In the genomic region with DNA sequence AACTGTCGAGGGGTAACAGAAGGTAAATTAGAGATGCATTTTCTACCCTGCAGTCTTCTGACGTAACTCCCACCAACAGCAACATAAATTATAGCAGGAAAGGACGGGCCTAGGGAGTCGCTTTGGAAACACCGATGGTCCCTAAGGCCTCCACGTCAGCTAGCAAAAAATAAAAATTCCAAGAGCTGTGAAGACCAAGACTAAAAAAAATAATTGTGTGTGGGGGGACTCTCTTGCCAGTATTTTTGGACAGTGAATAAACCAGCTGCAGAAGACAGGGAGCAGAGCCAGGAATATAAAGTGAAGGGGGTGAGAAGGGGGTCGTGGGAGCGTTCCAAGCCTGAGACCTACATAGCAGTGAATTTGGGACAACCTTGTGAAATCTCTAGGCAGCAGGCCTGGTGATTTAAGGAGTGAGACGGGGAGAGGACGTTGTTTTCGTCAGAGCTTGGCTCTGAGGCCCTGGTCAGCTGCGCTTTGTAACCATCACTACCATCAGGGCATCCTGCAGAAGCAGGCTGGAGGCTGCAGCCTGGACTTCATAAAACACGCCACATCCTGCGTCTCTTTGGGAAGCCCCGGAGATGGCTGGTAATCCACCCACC, we compare ENCODE assay signal across 1 cellular context.
TF ChIP-seq lines count a peak whose summit lies in the region.

No MANE protein-coding gene starts in this region.

TF ChIP-seq in H1, 55 proteins besides CTCF, POLR2A, EP300 and RAD21:
- TF ChIP-seq, protein P1, sequence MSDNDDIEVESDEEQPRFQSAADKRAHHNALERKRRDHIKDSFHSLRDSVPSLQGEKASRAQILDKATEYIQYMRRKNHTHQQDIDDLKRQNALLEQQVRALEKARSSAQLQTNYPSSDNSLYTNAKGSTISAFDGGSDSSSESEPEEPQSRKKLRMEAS (IDR thresholded peaks at IDR 0.05) = no peak
- TF ChIP-seq RXRA (IDR thresholded peaks at IDR 0.05; ENCODE audit: insufficient read depth, low read depth, low read length) (no peak), GTF2F1 (IDR thresholded peaks at IDR 0.05; ENCODE audit: borderline replicate concordance, low read depth, low read length) (no peak), NRF1 (IDR thresholded peaks at IDR 0.05; ENCODE audit: low read depth, low read length) (no peak), TCF12 (IDR thresholded peaks at IDR 0.05; ENCODE audit: low read depth, low read length) (no peak), BCL11A (IDR thresholded peaks at IDR 0.05; ENCODE audit: low read depth in 2 of 2, low read length in 2 of 2) (no peak), CTBP2 (IDR thresholded peaks at IDR 0.05; ENCODE audit: borderline replicate concordance, insufficient read depth, insufficient read length, low read length) (no peak), PHF8 (conservative IDR thresholded peaks at IDR 0.05; ENCODE audit: low read depth, low read length) (no peak), ZNF274 (IDR thresholded peaks at IDR 0.05; ENCODE audit: borderline replicate concordance, extremely low read depth, low read length) (no peak), MAFK (IDR thresholded peaks at IDR 0.05; ENCODE audit: low read depth, low read length) (no peak), SAP30 (IDR thresholded peaks at IDR 0.05; ENCODE audit: insufficient read depth, insufficient replicate concordance, low read length) (no peak), CEBPB (IDR thresholded peaks at IDR 0.05; ENCODE audit: low read depth, low read length) (no peak), POU5F1 (IDR thresholded peaks at IDR 0.05; ENCODE audit: low read depth, low read length) (no peak), SIX5 (IDR thresholded peaks at IDR 0.05; ENCODE audit: low read depth, low read length) (no peak), KDM1A (IDR thresholded peaks at IDR 0.05; ENCODE audit: borderline replicate concordance, low read length) (no peak), CREB1 (IDR thresholded peaks at IDR 0.05) (no peak)
- TF ChIP-seq, protein P2, sequence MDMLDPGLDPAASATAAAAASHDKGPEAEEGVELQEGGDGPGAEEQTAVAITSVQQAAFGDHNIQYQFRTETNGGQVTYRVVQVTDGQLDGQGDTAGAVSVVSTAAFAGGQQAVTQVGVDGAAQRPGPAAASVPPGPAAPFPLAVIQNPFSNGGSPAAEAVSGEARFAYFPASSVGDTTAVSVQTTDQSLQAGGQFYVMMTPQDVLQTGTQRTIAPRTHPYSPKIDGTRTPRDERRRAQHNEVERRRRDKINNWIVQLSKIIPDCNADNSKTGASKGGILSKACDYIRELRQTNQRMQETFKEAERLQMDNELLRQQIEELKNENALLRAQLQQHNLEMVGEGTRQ (IDR thresholded peaks at IDR 0.05; ENCODE audit: low read length) = no peak
- TF ChIP-seq, protein P3, sequence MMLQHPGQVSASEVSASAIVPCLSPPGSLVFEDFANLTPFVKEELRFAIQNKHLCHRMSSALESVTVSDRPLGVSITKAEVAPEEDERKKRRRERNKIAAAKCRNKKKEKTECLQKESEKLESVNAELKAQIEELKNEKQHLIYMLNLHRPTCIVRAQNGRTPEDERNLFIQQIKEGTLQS (IDR thresholded peaks at IDR 0.05; ENCODE audit: insufficient read depth, low read depth, low read length) = no peak
- TF ChIP-seq, protein P4, sequence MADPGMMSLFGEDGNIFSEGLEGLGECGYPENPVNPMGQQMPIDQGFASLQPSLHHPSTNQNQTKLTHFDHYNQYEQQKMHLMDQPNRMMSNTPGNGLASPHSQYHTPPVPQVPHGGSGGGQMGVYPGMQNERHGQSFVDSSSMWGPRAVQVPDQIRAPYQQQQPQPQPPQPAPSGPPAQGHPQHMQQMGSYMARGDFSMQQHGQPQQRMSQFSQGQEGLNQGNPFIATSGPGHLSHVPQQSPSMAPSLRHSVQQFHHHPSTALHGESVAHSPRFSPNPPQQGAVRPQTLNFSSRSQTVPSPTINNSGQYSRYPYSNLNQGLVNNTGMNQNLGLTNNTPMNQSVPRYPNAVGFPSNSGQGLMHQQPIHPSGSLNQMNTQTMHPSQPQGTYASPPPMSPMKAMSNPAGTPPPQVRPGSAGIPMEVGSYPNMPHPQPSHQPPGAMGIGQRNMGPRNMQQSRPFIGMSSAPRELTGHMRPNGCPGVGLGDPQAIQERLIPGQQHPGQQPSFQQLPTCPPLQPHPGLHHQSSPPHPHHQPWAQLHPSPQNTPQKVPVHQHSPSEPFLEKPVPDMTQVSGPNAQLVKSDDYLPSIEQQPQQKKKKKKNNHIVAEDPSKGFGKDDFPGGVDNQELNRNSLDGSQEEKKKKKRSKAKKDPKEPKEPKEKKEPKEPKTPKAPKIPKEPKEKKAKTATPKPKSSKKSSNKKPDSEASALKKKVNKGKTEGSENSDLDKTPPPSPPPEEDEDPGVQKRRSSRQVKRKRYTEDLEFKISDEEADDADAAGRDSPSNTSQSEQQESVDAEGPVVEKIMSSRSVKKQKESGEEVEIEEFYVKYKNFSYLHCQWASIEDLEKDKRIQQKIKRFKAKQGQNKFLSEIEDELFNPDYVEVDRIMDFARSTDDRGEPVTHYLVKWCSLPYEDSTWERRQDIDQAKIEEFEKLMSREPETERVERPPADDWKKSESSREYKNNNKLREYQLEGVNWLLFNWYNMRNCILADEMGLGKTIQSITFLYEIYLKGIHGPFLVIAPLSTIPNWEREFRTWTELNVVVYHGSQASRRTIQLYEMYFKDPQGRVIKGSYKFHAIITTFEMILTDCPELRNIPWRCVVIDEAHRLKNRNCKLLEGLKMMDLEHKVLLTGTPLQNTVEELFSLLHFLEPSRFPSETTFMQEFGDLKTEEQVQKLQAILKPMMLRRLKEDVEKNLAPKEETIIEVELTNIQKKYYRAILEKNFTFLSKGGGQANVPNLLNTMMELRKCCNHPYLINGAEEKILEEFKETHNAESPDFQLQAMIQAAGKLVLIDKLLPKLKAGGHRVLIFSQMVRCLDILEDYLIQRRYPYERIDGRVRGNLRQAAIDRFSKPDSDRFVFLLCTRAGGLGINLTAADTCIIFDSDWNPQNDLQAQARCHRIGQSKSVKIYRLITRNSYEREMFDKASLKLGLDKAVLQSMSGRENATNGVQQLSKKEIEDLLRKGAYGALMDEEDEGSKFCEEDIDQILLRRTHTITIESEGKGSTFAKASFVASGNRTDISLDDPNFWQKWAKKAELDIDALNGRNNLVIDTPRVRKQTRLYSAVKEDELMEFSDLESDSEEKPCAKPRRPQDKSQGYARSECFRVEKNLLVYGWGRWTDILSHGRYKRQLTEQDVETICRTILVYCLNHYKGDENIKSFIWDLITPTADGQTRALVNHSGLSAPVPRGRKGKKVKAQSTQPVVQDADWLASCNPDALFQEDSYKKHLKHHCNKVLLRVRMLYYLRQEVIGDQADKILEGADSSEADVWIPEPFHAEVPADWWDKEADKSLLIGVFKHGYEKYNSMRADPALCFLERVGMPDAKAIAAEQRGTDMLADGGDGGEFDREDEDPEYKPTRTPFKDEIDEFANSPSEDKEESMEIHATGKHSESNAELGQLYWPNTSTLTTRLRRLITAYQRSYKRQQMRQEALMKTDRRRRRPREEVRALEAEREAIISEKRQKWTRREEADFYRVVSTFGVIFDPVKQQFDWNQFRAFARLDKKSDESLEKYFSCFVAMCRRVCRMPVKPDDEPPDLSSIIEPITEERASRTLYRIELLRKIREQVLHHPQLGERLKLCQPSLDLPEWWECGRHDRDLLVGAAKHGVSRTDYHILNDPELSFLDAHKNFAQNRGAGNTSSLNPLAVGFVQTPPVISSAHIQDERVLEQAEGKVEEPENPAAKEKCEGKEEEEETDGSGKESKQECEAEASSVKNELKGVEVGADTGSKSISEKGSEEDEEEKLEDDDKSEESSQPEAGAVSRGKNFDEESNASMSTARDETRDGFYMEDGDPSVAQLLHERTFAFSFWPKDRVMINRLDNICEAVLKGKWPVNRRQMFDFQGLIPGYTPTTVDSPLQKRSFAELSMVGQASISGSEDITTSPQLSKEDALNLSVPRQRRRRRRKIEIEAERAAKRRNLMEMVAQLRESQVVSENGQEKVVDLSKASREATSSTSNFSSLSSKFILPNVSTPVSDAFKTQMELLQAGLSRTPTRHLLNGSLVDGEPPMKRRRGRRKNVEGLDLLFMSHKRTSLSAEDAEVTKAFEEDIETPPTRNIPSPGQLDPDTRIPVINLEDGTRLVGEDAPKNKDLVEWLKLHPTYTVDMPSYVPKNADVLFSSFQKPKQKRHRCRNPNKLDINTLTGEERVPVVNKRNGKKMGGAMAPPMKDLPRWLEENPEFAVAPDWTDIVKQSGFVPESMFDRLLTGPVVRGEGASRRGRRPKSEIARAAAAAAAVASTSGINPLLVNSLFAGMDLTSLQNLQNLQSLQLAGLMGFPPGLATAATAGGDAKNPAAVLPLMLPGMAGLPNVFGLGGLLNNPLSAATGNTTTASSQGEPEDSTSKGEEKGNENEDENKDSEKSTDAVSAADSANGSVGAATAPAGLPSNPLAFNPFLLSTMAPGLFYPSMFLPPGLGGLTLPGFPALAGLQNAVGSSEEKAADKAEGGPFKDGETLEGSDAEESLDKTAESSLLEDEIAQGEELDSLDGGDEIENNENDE (IDR thresholded peaks at IDR 0.05; ENCODE audit: insufficient replicate concordance, low read length) = no peak
TF ChIP-seq in H1: peak in this region for 0.
